In the genomic region with DNA sequence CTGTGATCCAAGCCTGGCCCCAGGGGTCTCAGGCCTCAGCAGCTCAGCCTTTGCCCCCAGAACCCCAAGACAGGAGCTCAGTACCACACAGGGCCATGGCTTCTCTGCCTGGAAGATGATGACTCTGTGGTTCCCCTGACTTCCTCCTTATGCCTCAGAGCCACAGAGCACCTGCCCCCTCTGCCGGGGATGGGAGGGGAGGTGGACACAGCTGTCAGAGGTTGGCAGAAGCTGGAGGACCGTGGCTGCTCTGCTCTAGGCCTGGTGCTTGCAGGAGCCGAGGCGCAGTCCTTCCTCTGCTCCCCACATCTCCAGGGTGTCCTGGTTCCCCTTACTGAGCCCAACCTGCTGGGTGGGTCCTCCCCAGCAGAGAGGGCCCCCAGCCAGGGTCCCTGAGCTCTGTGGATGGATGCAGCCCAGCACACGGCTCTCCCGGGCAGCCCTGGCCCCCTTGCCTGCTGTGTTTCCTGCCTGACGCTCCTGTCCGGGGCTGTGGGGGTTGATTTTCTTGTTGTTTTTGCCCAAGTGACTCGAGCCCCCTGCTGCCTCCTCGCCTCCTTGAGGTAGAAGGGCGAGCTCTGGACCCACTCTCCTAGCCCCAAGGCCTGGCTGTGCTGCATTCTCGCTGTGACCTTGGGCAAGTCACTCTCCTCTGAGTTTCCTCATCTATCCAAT, we compare ENCODE assay signal across 9 cellular contexts. TPM values are rescaled to one million over a fixed set of nuclear protein-coding genes. Genes with fewer than 3 reads are reported as not detected.
A peak's percentile ranks its signal among the peaks of the same experiment; 100 is the strongest.
DNase-seq lines count a peak whose midpoint lies in the region; ATAC-seq and TF ChIP-seq lines count a peak whose summit lies in the region.
"Had no signal": no experiment of that assay in that cellular context is flagged by ENCODE, and none has a peak within 500 bp of the region (broad histone marks: within the 10 kb centered on the region; RNA-seq: fewer than 3 reads in every experiment).

No MANE protein-coding gene starts in this region.

- H3K36me3 ChIP-seq in SK-N-SH (replicated peaks in 1 of 2; ENCODE audit: control insufficient read depth in 1 of 2, insufficient read depth in 2 of 2, low read length in 1 of 2) = no peaks in the 10 kb centered on the region
- no peaks in the 10 kb centered on the region for H3K36me3 ChIP-seq in right lobe of liver

- H3K4me1 ChIP-seq in SK-N-SH (ENCODE audit: control insufficient read depth in 1 of 2, insufficient read depth in 2 of 2, low read depth in 1 of 2, low read length in 1 of 2) (no peaks in the 10 kb centered on the region; a peak in 1 of 4 replicates), right lobe of liver (no peaks in the 10 kb centered on the region)

- no peaks in the 10 kb centered on the region for H3F3A ChIP-seq in SK-N-SH (replicated peaks; ENCODE audit: insufficient read depth)

- no peaks in the 10 kb centered on the region for H4K20me1 ChIP-seq in SK-N-SH (ENCODE audit: insufficient read depth)

- no peak overlapping the region for H3K9ac ChIP-seq in SK-N-SH

- H3K4me1 Mint-ChIP-seq in activated CD8-positive, alpha-beta T cell treated with anti-CD3 and anti-CD28 coated beads for 36 hours (ENCODE audit: low read depth) = peaks cover 17% of the 10 kb centered on the region

- no peak for ATAC-seq in SK-N-SH treated with all-trans-retinoic acid at 6 μM for 48 hours
- ATAC-seq in activated CD8-positive, alpha-beta T cell treated with anti-CD3 and anti-CD28 coated beads for 36 hours = peak; percentile 62
- no peak for ATAC-seq in right lobe of liver
- ATAC-seq in GM18502 (IDR thresholded peaks at IDR 0.05; ENCODE audit: poor library complexity, unreplicated experiment) = no peak
- ATAC-seq in HG03196 (IDR thresholded peaks at IDR 0.05; ENCODE audit: unreplicated experiment) = no peak

- DNase-seq in SK-N-SH (peak; percentile 32), NCI-H1694 (lab: John Stamatoyannopoulos, UW) (peak; percentile 24), right lobe of liver (peak in 2 of 3 donors; percentile 22 to 46), HEK293T (ENCODE audit: extremely low spot score) (no peak)
- peak; percentile 62 for DNase-seq in activated CD8-positive, alpha-beta T cell treated with anti-CD3 and anti-CD28 coated beads for 36 hours

- no peak overlapping the region for H3K4me2 ChIP-seq in SK-N-SH

- no peak for TF ChIP-seq EP300 in SK-N-SH (IDR thresholded peaks at IDR 0.05; ENCODE audit: borderline replicate concordance in 1 of 2, low read depth in 1 of 2, low read length in 1 of 2)

- no peaks in the 10 kb centered on the region for H3K9me3 ChIP-seq in SK-N-SH
- no peaks in the 10 kb centered on the region for H3K9me3 ChIP-seq in right lobe of liver

- H3K27ac Mint-ChIP-seq in activated CD8-positive, alpha-beta T cell treated with anti-CD3 and anti-CD28 coated beads for 36 hours = peak overlapping the region; percentile 49

- H3K27me3 Mint-ChIP-seq in activated CD8-positive, alpha-beta T cell treated with anti-CD3 and anti-CD28 coated beads for 36 hours = no peaks in the 10 kb centered on the region

- TF ChIP-seq RAD21 in SK-N-SH (IDR thresholded peaks at IDR 0.05; ENCODE audit: low read length) = no peak

- H3K79me2 ChIP-seq in SK-N-SH (ENCODE audit: insufficient read depth) = no peaks in the 10 kb centered on the region

- no peak for TF ChIP-seq POLR2A in right lobe of liver (IDR thresholded peaks at IDR 0.05)

- H3K27ac ChIP-seq in SK-N-SH (ENCODE audit: low read depth in 2 of 2, low read length in 1 of 2) = no peak overlapping the region
- no peak overlapping the region for H3K27ac ChIP-seq in right lobe of liver

- H3K9me3 Mint-ChIP-seq in activated CD8-positive, alpha-beta T cell treated with anti-CD3 and anti-CD28 coated beads for 36 hours = peaks cover 2% of the 10 kb centered on the region

- intact Hi-C loops in activated CD8-positive, alpha-beta T cell treated with anti-CD3 and anti-CD28 coated beads for 36 hours (cut with micrococcal nuclease) = no loop called here
- intact Hi-C loops in right lobe of liver (cut with DNase I) = no loop called here

- peaks cover 41% of the 10 kb centered on the region for H3K36me3 Mint-ChIP-seq in activated CD8-positive, alpha-beta T cell treated with anti-CD3 and anti-CD28 coated beads for 36 hours (ENCODE audit: low read depth)

- no peak for TF ChIP-seq CTCF in SK-N-SH (IDR thresholded peaks at IDR 0.05)
- TF ChIP-seq CTCF in activated CD8-positive, alpha-beta T cell treated with anti-CD3 and anti-CD28 coated beads for 36 hours (IDR thresholded peaks at IDR 0.05) = no peak
- TF ChIP-seq CTCF in right lobe of liver (IDR thresholded peaks at IDR 0.05) = no peak

- no peak overlapping the region for H3K4me3 Mint-ChIP-seq in activated CD8-positive, alpha-beta T cell treated with anti-CD3 and anti-CD28 coated beads for 36 hours

- CTCF ChIA-PET in SK-N-SH (lab: Yijun Ruan, JAX) = interaction anchor here (1.2 to 2.3 kb wide), 4 partner anchors 9 to 840 kb away, joined by 3 to 12 read pairs (median 4); no protein-coding TSS in a partner anchor
- CTCF ChIA-PET in activated CD8-positive, alpha-beta T cell treated with anti-CD3 and anti-CD28 coated beads for 36 hours (lab: Charles Lee) = interaction anchor here (0.7 to 5.1 kb wide), 6 partner anchors 8 to 90 kb away, joined by 3 to 51 read pairs (median 4); a partner anchor contains a TSS
- CTCF ChIA-PET in HEK293T (lab: Yijun Ruan, JAX) = interaction anchor here (1.0 kb wide), 1 partner anchor 512 kb away, joined by 3 read pairs; no protein-coding TSS in a partner anchor

- H3K9me2 ChIP-seq in SK-N-SH = no peaks in the 10 kb centered on the region

- H3K27me3 ChIP-seq in SK-N-SH (ENCODE audit: insufficient read depth) (no peaks in the 10 kb centered on the region), right lobe of liver (no peaks in the 10 kb centered on the region)

- H2AFZ ChIP-seq in SK-N-SH (ENCODE audit: low read depth) = no peak overlapping the region

- 95% methylated on average over 7 of the region's 12 CpGs for WGBS in SK-N-SH (ENCODE audit: low lambda C conversion rate)
- 61% methylated on average over 2 of the region's 12 CpGs for WGBS in right lobe of liver (ENCODE audit: insufficient coverage, low coverage, low lambda C conversion rate, missing lambda C conversion rate)

- no peak overlapping the region for H3K4me3 ChIP-seq in SK-N-SH (ENCODE audit: low read depth in 2 of 2, low read length in 1 of 2)
- H3K4me3 ChIP-seq in right lobe of liver = no peak overlapping the region

- POLR2A ChIA-PET in SK-N-SH (lab: Yijun Ruan, JAX) (no interaction called here), HEK293T (lab: Yijun Ruan, JAX) (no interaction called here)
- POLR2A ChIA-PET in activated CD8-positive, alpha-beta T cell treated with anti-CD3 and anti-CD28 coated beads for 36 hours (lab: Charles Lee) = interaction anchor here (0.6 to 1.6 kb wide), 3 partner anchors 12 to 100 kb away, joined by 3 to 6 read pairs (median 4); a partner anchor contains a TSS

TF ChIP-seq in SK-N-SH, 30 proteins besides CTCF, POLR2A, EP300 and RAD21 (continues in another document):
- no peak for TF ChIP-seq RCOR1 (IDR thresholded peaks at IDR 0.05; ENCODE audit: low read length)
- no peak for TF ChIP-seq JUND (IDR thresholded peaks at IDR 0.05)
- TF ChIP-seq MXI1 (IDR thresholded peaks at IDR 0.05; ENCODE audit: low read depth, low read length) = no peak
- no peak for TF ChIP-seq POLR2AphosphoS5 (IDR thresholded peaks at IDR 0.05; ENCODE audit: low read depth, low read length)
- TF ChIP-seq, protein P1, sequence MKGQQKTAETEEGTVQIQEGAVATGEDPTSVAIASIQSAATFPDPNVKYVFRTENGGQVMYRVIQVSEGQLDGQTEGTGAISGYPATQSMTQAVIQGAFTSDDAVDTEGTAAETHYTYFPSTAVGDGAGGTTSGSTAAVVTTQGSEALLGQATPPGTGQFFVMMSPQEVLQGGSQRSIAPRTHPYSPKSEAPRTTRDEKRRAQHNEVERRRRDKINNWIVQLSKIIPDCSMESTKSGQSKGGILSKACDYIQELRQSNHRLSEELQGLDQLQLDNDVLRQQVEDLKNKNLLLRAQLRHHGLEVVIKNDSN (IDR thresholded peaks at IDR 0.05; ENCODE audit: borderline replicate concordance, low read depth) = no peak

TF ChIP-seq in SK-N-SH treated with all-trans-retinoic acid at 6 μM for 48 hours, 23 proteins besides CTCF, POLR2A, EP300 and RAD21:
- no peak for TF ChIP-seq RARB (CRISPR knock-in tag; IDR thresholded peaks at IDR 0.05)
- TF ChIP-seq ISL1 (CRISPR knock-in tag; IDR thresholded peaks at IDR 0.05) = no peak

TF ChIP-seq in HEK293T, 16 proteins besides CTCF, POLR2A, EP300 and RAD21:
- TF ChIP-seq ELF4 (IDR thresholded peaks at IDR 0.05) = no peak
- no peak for TF ChIP-seq L3MBTL2 (conservative IDR thresholded peaks at IDR 0.05)

RNA-seq across cellular contexts. Expression of a gene that starts 36.6 kb away (rescaled TPM):
- 0.69 and 1.1 TPM in 2 replicates for polyA plus RNA-seq in SK-N-SH (2012; rRNA removed)
- 0.40 and 0.66 TPM in 2 replicates for polyA plus RNA-seq in SK-N-SH (2012; cell fraction: cytosol; rRNA removed)
- polyA plus RNA-seq in SK-N-SH (2012; cell fraction: nucleus; rRNA removed) = 2.7 and 3.4 TPM in 2 replicates
- 100 to 1,000 TPM; 113 to 121 TPM for total RNA-seq in activated CD8-positive, alpha-beta T cell treated with anti-CD3 and anti-CD28 coated beads for 36 hours
- 1 to 10 TPM; 1.2 to 4.9 (median 2.2) TPM for total RNA-seq in right lobe of liver
- total RNA-seq: SK-MEL-5 had no signal

RNA-seq across cellular contexts. Expression of a gene that starts 39.4 kb away (rescaled TPM):
- polyA plus RNA-seq in SK-N-SH (2012; rRNA removed) = 409 and 600 TPM in 2 replicates
- 514 and 573 TPM in 2 replicates for polyA plus RNA-seq in SK-N-SH (2012; cell fraction: cytosol; rRNA removed)
- polyA plus RNA-seq in SK-N-SH (2012; cell fraction: nucleus; rRNA removed) = 155 and 239 TPM in 2 replicates
- 10 to 100 TPM; 25.6 to 27.0 TPM for total RNA-seq in activated CD8-positive, alpha-beta T cell treated with anti-CD3 and anti-CD28 coated beads for 36 hours
- total RNA-seq in right lobe of liver = 100 to 1,000 TPM in 1 of 6 experiments, 10 to 100 TPM in 5; 35.6 to 103 (median 63.2) TPM

Comparison
In these comparisons a context has a peak if more than half of its experiments do, and no peak if none do; other contexts are left out.
1. RNA of a gene that starts 36.6 kb away (total RNA-seq): 113 to 121 TPM in activated CD8-positive, alpha-beta T cell treated with anti-CD3 and anti-CD28 coated beads for 36 hours; 1.2 to 4.9 TPM in right lobe of liver; every median in the first group is over 10 times any median in the second.